Comparison of ENCODE assay signal across 1 cellular context in the genomic region with DNA sequence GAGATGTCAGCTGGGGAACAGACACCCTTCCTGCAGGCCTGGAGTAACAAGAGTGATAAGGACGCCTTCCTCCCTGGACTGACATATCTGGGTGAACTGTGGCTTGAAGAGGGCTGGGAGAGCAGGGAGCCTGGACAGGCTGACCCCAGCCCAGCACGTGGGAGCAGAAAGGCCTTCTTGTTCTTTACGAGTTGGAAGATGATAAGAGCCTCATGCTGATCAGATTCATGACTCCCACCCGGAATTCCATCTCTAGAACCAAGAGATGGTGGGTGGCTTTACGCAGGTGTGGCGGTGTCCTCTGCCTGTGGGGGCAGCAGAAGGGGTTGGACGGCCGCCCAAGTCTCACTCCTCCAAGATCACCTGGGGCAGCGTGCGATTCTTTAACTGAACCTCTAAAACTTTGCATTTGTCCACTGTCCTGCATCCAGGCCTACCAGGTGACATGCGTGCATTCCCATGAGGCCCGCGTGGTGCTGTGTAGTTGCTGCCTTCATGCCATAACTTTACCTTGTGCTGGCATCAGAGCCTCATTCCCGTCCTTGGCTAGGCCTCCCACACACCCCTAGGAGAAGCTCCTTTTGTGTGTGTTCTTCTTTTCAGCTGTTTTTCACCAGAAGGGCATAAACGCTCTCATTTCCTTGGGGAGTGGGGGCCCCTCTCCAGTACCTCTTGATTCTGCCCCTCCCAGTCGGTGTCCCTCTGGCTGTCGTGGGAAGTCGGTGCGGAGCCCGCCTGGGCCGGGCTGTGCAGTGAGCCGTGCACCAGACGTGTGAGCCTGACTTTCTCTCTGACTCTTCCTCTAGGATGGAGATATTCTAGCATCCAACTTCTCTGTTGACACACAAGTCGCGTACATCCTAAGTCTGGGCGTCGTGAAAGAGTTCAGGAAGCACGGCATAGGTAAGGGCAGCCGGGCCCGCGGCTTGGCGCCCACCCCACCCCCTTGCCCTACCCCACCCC.
TF ChIP-seq lines count a peak whose summit lies in the region.

No MANE protein-coding gene starts in this region.

TF ChIP-seq in IMR-90, 13 proteins besides CTCF, POLR2A, EP300 and RAD21:
- TF ChIP-seq NFE2L2 (IDR thresholded peaks at IDR 0.05; ENCODE audit: low read depth, low read length): no peak
- TF ChIP-seq, protein P1, sequence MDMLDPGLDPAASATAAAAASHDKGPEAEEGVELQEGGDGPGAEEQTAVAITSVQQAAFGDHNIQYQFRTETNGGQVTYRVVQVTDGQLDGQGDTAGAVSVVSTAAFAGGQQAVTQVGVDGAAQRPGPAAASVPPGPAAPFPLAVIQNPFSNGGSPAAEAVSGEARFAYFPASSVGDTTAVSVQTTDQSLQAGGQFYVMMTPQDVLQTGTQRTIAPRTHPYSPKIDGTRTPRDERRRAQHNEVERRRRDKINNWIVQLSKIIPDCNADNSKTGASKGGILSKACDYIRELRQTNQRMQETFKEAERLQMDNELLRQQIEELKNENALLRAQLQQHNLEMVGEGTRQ (IDR thresholded peaks at IDR 0.05; ENCODE audit: low read depth, low read length): no peak
- no peak for TF ChIP-seq MAZ (IDR thresholded peaks at IDR 0.05; ENCODE audit: borderline replicate concordance, low read depth, low read length)
- no peak for TF ChIP-seq BHLHE40 (IDR thresholded peaks at IDR 0.05; ENCODE audit: low read depth, low read length)
- TF ChIP-seq RFX5 (IDR thresholded peaks at IDR 0.05; ENCODE audit: low read depth, low read length): no peak
- no peak for TF ChIP-seq ELK1 (IDR thresholded peaks at IDR 0.05; ENCODE audit: borderline replicate concordance, low read depth, low read length)
- no peak for TF ChIP-seq MAFK (IDR thresholded peaks at IDR 0.05; ENCODE audit: low read depth, low read length)
- no peak for TF ChIP-seq RCOR1 (IDR thresholded peaks at IDR 0.05; ENCODE audit: insufficient replicate concordance, low read length)
- no peak for TF ChIP-seq CEBPB (IDR thresholded peaks at IDR 0.05; ENCODE audit: low read depth, low read length)
- no peak for TF ChIP-seq FOS (IDR thresholded peaks at IDR 0.05; ENCODE audit: low read depth, low read length)
- no peak for TF ChIP-seq MXI1 (IDR thresholded peaks at IDR 0.05; ENCODE audit: borderline replicate concordance, low read depth, low read length)
- TF ChIP-seq SMC3 (IDR thresholded peaks at IDR 0.05; ENCODE audit: low read depth, low read length): no peak
- no peak for TF ChIP-seq CHD1 (IDR thresholded peaks at IDR 0.05; ENCODE audit: low read depth, low read length)
